23 cellular contexts compared by ENCODE assay signal in the genomic region with DNA sequence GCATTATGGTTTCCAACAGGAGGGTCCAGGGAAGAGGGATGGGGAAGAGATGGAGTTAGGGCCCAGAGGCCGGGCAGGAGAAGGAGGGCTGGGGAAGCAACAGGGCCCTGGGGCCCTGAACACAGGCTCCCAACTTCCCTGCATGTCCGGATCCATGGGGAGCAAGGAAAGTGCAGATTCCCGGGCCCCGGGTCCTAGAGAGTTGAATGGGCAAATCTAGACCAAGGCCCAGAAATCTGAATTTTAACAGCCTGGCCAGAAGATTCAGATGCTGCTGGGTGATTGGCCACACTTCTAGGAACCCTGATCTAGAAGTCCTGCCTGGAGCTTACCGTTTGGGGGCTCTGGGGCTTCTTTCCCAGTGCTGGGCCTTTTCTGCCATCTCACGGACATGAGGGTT. TPM values are rescaled to one million over a fixed set of nuclear protein-coding genes. Genes with fewer than 3 reads are reported as not detected.
DNase-seq lines count a peak whose midpoint lies in the region; ATAC-seq, FAIRE-seq and TF ChIP-seq lines count a peak whose summit lies in the region.
"Had no signal": no experiment of that assay in that cellular context is flagged by ENCODE, and none has a peak within 500 bp of the region (broad histone marks: within the 10 kb centered on the region; RNA-seq: fewer than 3 reads in every experiment).

No MANE protein-coding gene starts in this region.

- no peak overlapping the region for H3K4me3 Mint-ChIP-seq in neural progenitor cell
- H3K4me3 Mint-ChIP-seq: B cell; CD4-positive, alpha-beta memory T cell had no signal

- no peak overlapping the region for H3K4me3 ChIP-seq in BLaER1
- H3K4me3 ChIP-seq in K562, result no peak overlapping the region
- no peak overlapping the region for H3K4me3 ChIP-seq in neural progenitor cell
- no peak overlapping the region for H3K4me3 ChIP-seq in spleen
- H3K4me3 ChIP-seq in right cardiac atrium (ENCODE audit: low read length), result no peak overlapping the region
- H3K4me3 ChIP-seq: GM23248 had no signal

- H3K4me2 ChIP-seq in BLaER1 (peak overlapping the region; percentile 54), K562 (ENCODE audit: insufficient read depth, low read length) (no peak overlapping the region), neural progenitor cell (no peak overlapping the region)

- DNase-seq in K562 (ENCODE audit: extremely low read depth in 1 of 4, low spot score in 3 of 4), result no peak
- no peak for DNase-seq in neural progenitor cell (ENCODE audit: low spot score)
- DNase-seq in spleen, result peak; percentile 51
- no peak for DNase-seq in right cardiac atrium
- no peak for DNase-seq in glomerular visceral epithelial cell (ENCODE audit: extremely low spot score)
- DNase-seq: C1 segment of cervical spinal cord; Calu3; CD4-positive, alpha-beta memory T cell; COR-L47; DMS53; DMS79 treated with DMSO at 0.1 percent for 48 hours; GF-D8; GM23248; H7; HCEC 1CT had no signal

- H3K27me3 Mint-ChIP-seq in neural progenitor cell (ENCODE audit: insufficient read depth, low read depth), result no peaks in the 10 kb centered on the region

- H3K79me2 ChIP-seq in K562 (ENCODE audit: control insufficient read depth, insufficient read depth, low read length), result no peaks in the 10 kb centered on the region
- no peaks in the 10 kb centered on the region for H3K79me2 ChIP-seq in neural progenitor cell (ENCODE audit: low read depth)

- no peak for TF ChIP-seq RAD21 in K562 (CRISPR knock-in tag; conservative IDR thresholded peaks at IDR 0.05 in 1 of 2, IDR thresholded peaks at IDR 0.05 in 1 of 2)

- 0 out of 2 replicates have a peak overlapping the region, but pooled peaks have one; percentile 40 for H3K9ac ChIP-seq in BLaER1
- no peak overlapping the region for H3K9ac ChIP-seq in K562 (ENCODE audit: insufficient read depth in 1 of 2, low read depth in 2 of 2, low read length in 2 of 2)
- H3K9ac ChIP-seq in neural progenitor cell, result no peak overlapping the region
- H3K9ac ChIP-seq: GM23248 had no signal

- TF ChIP-seq EP300 in K562 (IDR thresholded peaks at IDR 0.05; ENCODE audit: low read length), result no peak

- TF ChIP-seq CTCF in K562 (IDR thresholded peaks at IDR 0.05 in 2 of 3, conservative IDR thresholded peaks at IDR 0.05 in 1 of 3; ENCODE audit: insufficient read depth in 2 of 3, low read depth in 1 of 3, low read length in 3 of 3) (no peak), neural progenitor cell (IDR thresholded peaks at IDR 0.05) (no peak), spleen (IDR thresholded peaks at IDR 0.05 in 8 of 11, conservative IDR thresholded peaks at IDR 0.05 in 3 of 11) (no peak)

- H3K4me1 ChIP-seq in BLaER1, result peaks cover 60% of the 10 kb centered on the region
- peaks cover 0 to 11% of the 10 kb centered on the region in 2 experiments; a peak in 1 of 5 replicates for H3K4me1 ChIP-seq in K562 (replicated peaks in 1 of 2; ENCODE audit: control insufficient read depth in 2 of 2, insufficient read depth in 2 of 2, low read length in 2 of 2)
- H3K4me1 ChIP-seq in neural progenitor cell, result peaks cover 7% of the 10 kb centered on the region
- H3K4me1 ChIP-seq in spleen, result peaks cover 0 to 9% (median 0%) of the 10 kb centered on the region in 6 donors
- H3K4me1 ChIP-seq in right cardiac atrium (ENCODE audit: control insufficient read depth, insufficient read depth, low read length), result no peaks in the 10 kb centered on the region

- H3K27ac Mint-ChIP-seq in neural progenitor cell, result peak overlapping the region; percentile 63
- H3K27ac Mint-ChIP-seq: B cell had no signal

- H3F3A ChIP-seq in neural progenitor cell (ENCODE audit: low read depth), result peaks cover 6% of the 10 kb centered on the region

- in situ Hi-C loops in K562 (cut with MboI), result no loop called here

- H2AFZ ChIP-seq in K562 (ENCODE audit: low read depth, low read length) (no peak overlapping the region), neural progenitor cell (replicated peaks) (no peak overlapping the region)
- H2AFZ ChIP-seq: GM23248 had no signal

- H3K27ac ChIP-seq in BLaER1 (peak overlapping the region; percentile 43; the same call in 1 of the 2 replicates), K562 (ENCODE audit: extremely low read depth, low read depth, low read length) (no peak overlapping the region), neural progenitor cell (no peak overlapping the region), spleen (no peak overlapping the region), right cardiac atrium (ENCODE audit: low read length) (no peak overlapping the region)
- H3K27ac ChIP-seq: 22Rv1, GM23248 had no signal

- no peak for FAIRE-seq in K562 (lab: Jason Lieb, UNC)
- FAIRE-seq: A204.1, GM12891, GM19239, H1 had no signal

- peaks cover 94% of the 10 kb centered on the region for H4K20me1 ChIP-seq in BLaER1
- peaks cover 8% of the 10 kb centered on the region; the same call in 1 of the 2 replicates for H4K20me1 ChIP-seq in K562 (replicated peaks; ENCODE audit: control insufficient read depth, insufficient read depth, low read length)
- H4K20me1 ChIP-seq in neural progenitor cell (ENCODE audit: low read depth), result no peaks in the 10 kb centered on the region

- BruUV-seq in K562 (replicated peaks; lab: Mats Ljungman, UMichigan), result no TSS peak

- H3K27me3 ChIP-seq in BLaER1 (no peaks in the 10 kb centered on the region), K562 (ENCODE audit: control insufficient read depth in 2 of 2, insufficient read depth in 2 of 2, low read length in 2 of 2) (peaks cover 26 to 76% of the 10 kb centered on the region in 2 experiments), neural progenitor cell (no peaks in the 10 kb centered on the region), spleen (replicated peaks in 1 of 7) (peaks cover 0 to 36% (median 0%) of the 10 kb centered on the region in 7 donors), right cardiac atrium (ENCODE audit: control insufficient read depth, insufficient read depth) (no peaks in the 10 kb centered on the region)

- CTCF ChIA-PET in K562 (lab: Yijun Ruan, JAX; ENCODE audit: low intra/inter-chr PET ratio), result no interaction called here

- whole genome bisulfite sequencing in K562 (ENCODE audit: insufficient coverage, low coverage, missing lambda C conversion rate), result 6% methylated on average over 6 of the region's 6 CpGs
- 86 to 93% (median 90%) methylated on average over 6 of the region's 6 CpGs for WGBS in spleen, 5 donors
- 85% methylated on average over 6 of the region's 6 CpGs for WGBS in right cardiac atrium

- intact Hi-C loops in K562 (cut with micrococcal nuclease) (no loop called here), spleen (cut with DNase I; ENCODE audit: low total_unique reads) (no loop called here), right cardiac atrium (cut with DNase I) (no loop called here)

- no peaks in the 10 kb centered on the region for H3K36me3 Mint-ChIP-seq in neural progenitor cell
- H3K36me3 Mint-ChIP-seq: CD4-positive, alpha-beta memory T cell had no signal

- TF ChIP-seq POLR2A in K562 (conservative IDR thresholded peaks at IDR 0.05), result no peak
- no peak for TF ChIP-seq POLR2A in spleen (IDR thresholded peaks at IDR 0.05)

- peaks cover 29% of the 10 kb centered on the region for H3K4me1 Mint-ChIP-seq in neural progenitor cell
- H3K4me1 Mint-ChIP-seq: B cell; CD4-positive, alpha-beta memory T cell had no signal

- ATAC-seq in K562 (no peak), right cardiac atrium (no peak), HG02938 (IDR thresholded peaks at IDR 0.05; ENCODE audit: unreplicated experiment) (no peak)

- POLR2A ChIA-PET in K562 (lab: Yijun Ruan, JAX), result no interaction called here

- peaks cover 3% of the 10 kb centered on the region for H3K9me1 ChIP-seq in K562 (ENCODE audit: control insufficient read depth, insufficient read depth, low read length)

- H3K9me3 Mint-ChIP-seq in neural progenitor cell, result no peaks in the 10 kb centered on the region
- H3K9me3 Mint-ChIP-seq: CD4-positive, alpha-beta memory T cell had no signal

- H3K9me3 ChIP-seq in BLaER1, result no peaks in the 10 kb centered on the region
- H3K9me3 ChIP-seq in K562 (replicated peaks; ENCODE audit: control insufficient read depth, insufficient read depth, low read depth, low read length), result no peaks in the 10 kb centered on the region
- no peaks in the 10 kb centered on the region for H3K9me3 ChIP-seq in neural progenitor cell (ENCODE audit: low read depth)
- H3K9me3 ChIP-seq in spleen, result no peaks in the 10 kb centered on the region
- no peaks in the 10 kb centered on the region for H3K9me3 ChIP-seq in right cardiac atrium (ENCODE audit: control insufficient read depth, low read length)

- peaks cover 89% of the 10 kb centered on the region for H3K36me3 ChIP-seq in BLaER1
- no peaks in the 10 kb centered on the region for H3K36me3 ChIP-seq in K562 (ENCODE audit: control insufficient read depth, insufficient read depth, low read length)
- no peaks in the 10 kb centered on the region for H3K36me3 ChIP-seq in neural progenitor cell
- no peaks in the 10 kb centered on the region for H3K36me3 ChIP-seq in spleen

RNA-seq across cellular contexts. Expression of a gene that starts 13.2 kb away (rescaled TPM):
- 1.5 and 5.7 TPM in 2 replicates for total RNA-seq in K562 (2011; cell fraction: chromatin; rRNA removed; ENCODE audit: low replicate concordance)
- 2.2 and 2.5 TPM in 2 replicates for total RNA-seq in K562 (2011; cell fraction: nucleolus; rRNA removed)
- 0.76 and 1.6 TPM in 2 replicates for total RNA-seq in K562 (2011; cell fraction: nucleoplasm; rRNA removed)
- total RNA-seq in K562 (2014; rRNA removed) (0.18 and 0.29 TPM in 2 replicates), K562 (2014; rRNA removed; fragmentation: Illumina TruSeq; extraction: Trizol) (0.19 TPM in 1 of 2 replicates, not detected in the other), K562 (2015; rRNA removed; fragmentation: Illumina TruSeq; extraction: Trizol) (not detected in 2 replicates), K562 (2021) (0.16 and 0.22 TPM in 2 replicates), neural progenitor cell (ENCODE audit: low replicate concordance) (1.8 and 6.0 TPM in 2 replicates), spleen (1 to 10 TPM in 4 of 7 donors, under 1 TPM in 3; 0.26 to 2.0 (median 1.1) TPM), right cardiac atrium (under 1 TPM in 1 of 4 donors, not detected in 3; 0.12 TPM)
- polyA plus RNA-seq in K562 (2011; rRNA removed) (0.43 and 0.79 TPM in 2 replicates), K562 (2014; fragmentation: Illumina TruSeq; extraction: Trizol) (0.09 and 0.17 TPM in 2 replicates), K562 (2014; fragmentation: Nextera tagmentation; extraction: Ambion mirVana) (not detected), K562 (2014; rRNA removed) (0.16 TPM in 1 of 2 replicates, not detected in the other), spleen (under 1 TPM; 0.02 to 0.58 (median 0.52) TPM), right cardiac atrium (0.05 TPM)
- polyA plus RNA-seq in K562 (2011; cell fraction: cytosol; rRNA removed), result 0.59 and 1.2 TPM in 2 replicates
- polyA plus RNA-seq in K562 (2011; cell fraction: nucleus; rRNA removed), result 2.3 and 3.9 TPM in 2 replicates
- 0.19 and 0.22 TPM in 2 replicates for polyA plus RNA-seq in K562 (2012)
- polyA minus RNA-seq in K562 (2011; rRNA and poly(A)+ RNA removed), result 0.09 and 0.11 TPM in 2 replicates
- 1.5 TPM in 1 of 2 replicates, not detected in the other for polyA minus RNA-seq in K562 (2011; cell fraction: cytosol; rRNA and poly(A)+ RNA removed)
- polyA minus RNA-seq in K562 (2011; cell fraction: nucleus; rRNA and poly(A)+ RNA removed), result 1.5 and 1.9 TPM in 2 replicates
